17 cellular contexts compared by ENCODE assay signal in the genomic region with DNA sequence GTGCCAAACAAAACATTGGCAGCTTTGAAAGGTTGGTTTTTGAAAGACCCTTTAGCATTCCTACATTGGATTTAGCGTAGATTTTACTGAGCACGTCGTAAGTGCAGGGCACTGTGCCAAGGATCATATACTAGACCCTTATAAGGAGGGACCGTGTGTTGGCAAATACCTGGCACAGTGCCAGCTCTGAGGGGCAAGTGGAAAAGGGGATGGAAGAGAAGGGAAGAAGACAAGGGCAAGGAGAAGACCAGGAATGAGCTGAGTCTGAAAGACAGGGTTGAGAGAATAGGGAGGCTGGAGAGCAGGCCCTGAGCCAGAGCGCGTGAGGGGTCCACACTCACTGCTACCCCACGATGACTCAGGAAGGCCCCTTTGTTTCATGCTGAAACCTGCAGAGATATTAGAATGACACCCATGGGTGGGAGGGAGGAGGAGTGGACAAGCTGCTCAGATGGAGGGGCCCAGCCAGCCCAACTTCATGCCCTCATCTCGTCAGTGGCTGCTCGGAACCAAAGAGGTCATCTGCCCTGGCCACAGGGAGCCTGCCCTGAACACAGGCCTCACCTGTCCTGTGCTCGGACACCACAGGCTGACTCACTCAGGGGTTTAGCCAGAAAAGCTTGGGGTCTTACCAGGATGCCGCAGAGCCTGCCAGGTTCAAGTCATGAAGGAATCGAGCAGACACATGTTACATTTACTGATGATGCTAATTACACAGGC. TPM values are rescaled to one million over a fixed set of nuclear protein-coding genes. Genes with fewer than 3 reads are reported as not detected.
DNase-seq lines count a peak whose midpoint lies in the region; ATAC-seq, FAIRE-seq and TF ChIP-seq lines count a peak whose summit lies in the region.
"Had no signal": no experiment of that assay in that cellular context is flagged by ENCODE, and none has a peak within 500 bp of the region (broad histone marks: within the 10 kb centered on the region; RNA-seq: fewer than 3 reads in every experiment).

No MANE protein-coding gene starts in this region.

- DNase-seq in CD4-positive, alpha-beta T cell: no peak
- DNase-seq in CD8-positive, alpha-beta memory T cell: no peak
- DNase-seq in HepG2 (ENCODE audit: low spot score) (no peak), G401 (ENCODE audit: low spot score) (no peak), lower lobe of right lung (no peak), spleen (no peak)
- DNase-seq: adrenal gland; NCI-H1417 treated with DMSO at 0.1 percent for 48 hours; OCI-M1; stimulated activated CD4-positive, alpha-beta T cell treated with anti-CD3 and anti-CD28 coated beads, Interleukin-12 subunit alpha, Interleukin-12 subunit beta, amount 100 ng/mL, for 4 hours had no signal

- no TSS peak for BruUV-seq in HepG2 (replicated peaks; lab: Mats Ljungman, UMichigan)

- no peak for TF ChIP-seq EP300 in HepG2 (IDR thresholded peaks at IDR 0.05; ENCODE audit: low read depth in 2 of 2, low read length in 2 of 2)
- no peak for TF ChIP-seq EP300 in HepG2 (CRISPR knock-in tag; IDR thresholded peaks at IDR 0.05; ENCODE audit: borderline replicate concordance)

- 87% methylated on average over 10 of the region's 12 CpGs for WGBS in HepG2 (ENCODE audit: low lambda C conversion rate)
- WGBS in spleen, 5 donors: 80 to 91% (median 86%) methylated on average over 12 of the region's 12 CpGs

- H4K20me1 ChIP-seq in HepG2 (ENCODE audit: insufficient read depth, low read length): no peaks in the 10 kb centered on the region; the same call in 1 of the 2 replicates

- peaks cover 22% of the 10 kb centered on the region for H3K36me3 ChIP-seq in CD8-positive, alpha-beta memory T cell (ENCODE audit: insufficient read depth, low read length)
- peaks cover 2 to 6% of the 10 kb centered on the region in 2 experiments; a peak in 2 of 5 replicates for H3K36me3 ChIP-seq in HepG2 (replicated peaks in 1 of 2; ENCODE audit: control insufficient read depth in 1 of 2, insufficient read depth in 2 of 2, low read length in 2 of 2)
- H3K36me3 ChIP-seq in lower lobe of right lung: peaks cover 40% of the 10 kb centered on the region
- peaks cover 0 to 68% (median 42%) of the 10 kb centered on the region in 6 donors for H3K36me3 ChIP-seq in spleen

- TF ChIP-seq POLR2A in HepG2 (IDR thresholded peaks at IDR 0.05; ENCODE audit: insufficient read depth in 1 of 2, low read depth in 2 of 2, low read length in 2 of 2) (no peak), spleen (IDR thresholded peaks at IDR 0.05) (no peak)

- POLR2A ChIA-PET in CD4-positive, alpha-beta T cell (lab: Charles Lee): interaction anchor here (1.1 kb wide), 1 partner anchor 25 kb away, joined by 4 read pairs; a partner anchor contains a TSS
- POLR2A ChIA-PET in CD8-positive, alpha-beta memory T cell (lab: Charles Lee): interaction anchor here (1.4 kb wide), 1 partner anchor 19 kb away, joined by 4 read pairs; no protein-coding TSS in a partner anchor
- POLR2A ChIA-PET in HepG2 (lab: Yijun Ruan, JAX): no interaction called here

- H3K9me3 ChIP-seq in CD4-positive, alpha-beta T cell (ENCODE audit: control insufficient read depth, low read length): no peaks in the 10 kb centered on the region
- H3K9me3 ChIP-seq in CD8-positive, alpha-beta memory T cell (ENCODE audit: low read length): no peaks in the 10 kb centered on the region
- H3K9me3 ChIP-seq in HepG2 (ENCODE audit: low read length) (no peaks in the 10 kb centered on the region), lower lobe of right lung (no peaks in the 10 kb centered on the region), spleen (no peaks in the 10 kb centered on the region)
- H3K9me3 ChIP-seq: adrenal gland, heart left ventricle, mucosa of descending colon, prostate gland had no signal

- no peak for ATAC-seq in CD4-positive, alpha-beta T cell (ENCODE audit: poor library complexity)
- ATAC-seq in activated T-helper 17 cell treated with anti-CD3 and anti-CD28 coated beads, Interleukin-2, amount 50 U/mL, for 72 hours (replicated peaks): no peak
- no peak for ATAC-seq in HepG2
- ATAC-seq in lower lobe of right lung: no peak

- CTCF ChIA-PET in CD4-positive, alpha-beta T cell (lab: Charles Lee): no interaction called here
- CTCF ChIA-PET in CD8-positive, alpha-beta memory T cell (lab: Charles Lee): interaction anchor here (0.8 kb wide), 2 partner anchors 26 to 102 kb away, joined by 3 read pairs; no protein-coding TSS in a partner anchor
- CTCF ChIA-PET in HepG2 (lab: Yijun Ruan, JAX; ENCODE audit: low intra/inter-chr PET ratio, low total read pairs): no interaction called here

- in situ Hi-C loops in HepG2 (cut with HindIII; ENCODE audit: extremely low pct_ligation_motif_present, low pct_unique_long_range_greater_than_20kb) (no loop called here), G401 (cut with HindIII; ENCODE audit: low sequenced_read_pairs) (no loop called here)

- TF ChIP-seq RAD21 in HepG2 (CRISPR knock-in tag; IDR thresholded peaks at IDR 0.05): no peak

- no peaks in the 10 kb centered on the region for H3K27me3 Mint-ChIP-seq in CD4-positive, alpha-beta T cell
- peaks cover 0 to 2% of the 10 kb centered on the region in 2 donors for H3K27me3 Mint-ChIP-seq in CD8-positive, alpha-beta memory T cell
- H3K27me3 Mint-ChIP-seq in activated T-helper 17 cell treated with anti-CD3 and anti-CD28 coated beads, Interleukin-2, amount 50 U/mL, for 72 hours: no peaks in the 10 kb centered on the region

- H3K36me3 Mint-ChIP-seq in CD4-positive, alpha-beta T cell (ENCODE audit: low read depth): peaks cover 32% of the 10 kb centered on the region
- peaks cover 0 to 70% (median 8%) of the 10 kb centered on the region in 3 donors for H3K36me3 Mint-ChIP-seq in CD8-positive, alpha-beta memory T cell
- H3K36me3 Mint-ChIP-seq in activated T-helper 17 cell treated with anti-CD3 and anti-CD28 coated beads, Interleukin-2, amount 50 U/mL, for 72 hours (ENCODE audit: low read depth): peaks cover 77% of the 10 kb centered on the region

- H3K79me2 ChIP-seq in HepG2 (ENCODE audit: insufficient read depth, low read length): no peaks in the 10 kb centered on the region

- H3K27me3 ChIP-seq in CD4-positive, alpha-beta T cell (ENCODE audit: control insufficient read depth, insufficient read depth, low read length): no peaks in the 10 kb centered on the region
- no peaks in the 10 kb centered on the region for H3K27me3 ChIP-seq in CD8-positive, alpha-beta memory T cell (ENCODE audit: insufficient read depth, low read length, poor library complexity, severe bottlenecking)
- H3K27me3 ChIP-seq in HepG2 (ENCODE audit: control insufficient read depth in 1 of 2, insufficient read depth in 2 of 2, low read length in 2 of 2) (no peaks in the 10 kb centered on the region), lower lobe of right lung (ENCODE audit: low read depth) (no peaks in the 10 kb centered on the region), spleen (replicated peaks in 1 of 7) (no peaks in the 10 kb centered on the region)
- H3K27me3 ChIP-seq: adrenal gland, heart left ventricle had no signal

- no peak overlapping the region for H3K4me3 ChIP-seq in CD8-positive, alpha-beta memory T cell (ENCODE audit: low read length)
- no peak overlapping the region for H3K4me3 ChIP-seq in HepG2 (replicated peaks in 1 of 3; ENCODE audit: insufficient read depth in 1 of 3, low read depth in 2 of 3, low read length in 3 of 3)
- H3K4me3 ChIP-seq in lower lobe of right lung: no peak overlapping the region
- H3K4me3 ChIP-seq in spleen: no peak overlapping the region
- H3K4me3 ChIP-seq: adrenal gland, heart left ventricle, mucosa of descending colon, prostate gland had no signal

- peak overlapping the region; percentile 2 for H3K27ac ChIP-seq in CD4-positive, alpha-beta T cell (ENCODE audit: low read depth, low read length)
- H3K27ac ChIP-seq in CD8-positive, alpha-beta memory T cell (ENCODE audit: low read depth, low read length): no peak overlapping the region
- H3K27ac ChIP-seq in HepG2 (ENCODE audit: extremely low read length, insufficient read depth, low read length): no peak overlapping the region
- H3K27ac ChIP-seq in lower lobe of right lung: no peak overlapping the region
- no peak overlapping the region for H3K27ac ChIP-seq in spleen
- H3K27ac ChIP-seq: adrenal gland, C4-2B, heart left ventricle, KMS-11, prostate gland, VCaP had no signal

- H3K9me3 Mint-ChIP-seq in CD4-positive, alpha-beta T cell: no peaks in the 10 kb centered on the region
- no peaks in the 10 kb centered on the region for H3K9me3 Mint-ChIP-seq in CD8-positive, alpha-beta memory T cell
- H3K9me3 Mint-ChIP-seq in activated T-helper 17 cell treated with anti-CD3 and anti-CD28 coated beads, Interleukin-2, amount 50 U/mL, for 72 hours: no peaks in the 10 kb centered on the region

- FAIRE-seq in HepG2 (lab: Jason Lieb, UNC): no peak

- no peak overlapping the region for H3K9ac ChIP-seq in HepG2 (ENCODE audit: insufficient read depth, low read depth, low read length)
- H3K9ac ChIP-seq: KMS-11 had no signal

- H3K4me2 ChIP-seq in HepG2 (ENCODE audit: low read depth, low read length): no peak overlapping the region
- H3K4me2 ChIP-seq: KMS-11 had no signal

- no peak overlapping the region for H2AFZ ChIP-seq in HepG2 (ENCODE audit: low read length)

- no peak overlapping the region for H3K4me3 Mint-ChIP-seq in CD4-positive, alpha-beta T cell
- H3K4me3 Mint-ChIP-seq in CD8-positive, alpha-beta memory T cell: no peak overlapping the region
- H3K4me3 Mint-ChIP-seq in activated T-helper 17 cell treated with anti-CD3 and anti-CD28 coated beads, Interleukin-2, amount 50 U/mL, for 72 hours: no peak overlapping the region

- no peak for TF ChIP-seq CTCF in CD4-positive, alpha-beta T cell (IDR thresholded peaks at IDR 0.05)
- TF ChIP-seq CTCF in HepG2 (CRISPR knock-in tag; IDR thresholded peaks at IDR 0.05) (no peak), lower lobe of right lung (IDR thresholded peaks at IDR 0.05) (no peak), spleen (IDR thresholded peaks at IDR 0.05 in 8 of 11, conservative IDR thresholded peaks at IDR 0.05 in 3 of 11) (no peak)

- H3K4me1 Mint-ChIP-seq in CD4-positive, alpha-beta T cell (ENCODE audit: low read depth): peaks cover 12% of the 10 kb centered on the region
- H3K4me1 Mint-ChIP-seq in CD8-positive, alpha-beta memory T cell: peaks cover 13 to 35% (median 19%) of the 10 kb centered on the region in 3 donors
- H3K4me1 Mint-ChIP-seq in activated T-helper 17 cell treated with anti-CD3 and anti-CD28 coated beads, Interleukin-2, amount 50 U/mL, for 72 hours: peaks cover 14% of the 10 kb centered on the region

- peak overlapping the region; percentile 13 for H3K27ac Mint-ChIP-seq in CD4-positive, alpha-beta T cell
- peak overlapping the region in 6 of 8 donors; percentile 43 to 88 (median 80) for H3K27ac Mint-ChIP-seq in CD8-positive, alpha-beta memory T cell
- H3K27ac Mint-ChIP-seq in activated T-helper 17 cell treated with anti-CD3 and anti-CD28 coated beads, Interleukin-2, amount 50 U/mL, for 72 hours: peak overlapping the region; percentile 61

- H3K4me1 ChIP-seq in CD8-positive, alpha-beta memory T cell (ENCODE audit: insufficient read depth, low read length): peaks cover 10% of the 10 kb centered on the region
- H3K4me1 ChIP-seq in HepG2 (ENCODE audit: insufficient read depth, low read length) (peaks cover 28% of the 10 kb centered on the region), lower lobe of right lung (peaks cover 14% of the 10 kb centered on the region), spleen (peaks cover 9 to 17% (median 15%) of the 10 kb centered on the region in 6 donors)

- intact Hi-C loops in CD4-positive, alpha-beta T cell (cut with DNase I, micrococcal nuclease): no loop called here
- intact Hi-C loops in HepG2 (cut with micrococcal nuclease; ENCODE audit: unreplicated experiment): no loop called here
- intact Hi-C loops in lower lobe of right lung (cut with DNase I): no loop called here
- intact Hi-C loops in spleen (cut with DNase I; ENCODE audit: low total_unique reads): no loop called here

RNA-seq across cellular contexts. Expression of a gene that starts 25.0 kb away (rescaled TPM):
- 10 to 100 TPM; 49.7 to 53.8 TPM for total RNA-seq in CD4-positive, alpha-beta T cell
- 10 to 100 TPM; 66.8 to 77.8 TPM for total RNA-seq in CD8-positive, alpha-beta memory T cell
- 26.9 TPM for polyA plus RNA-seq in CD8-positive, alpha-beta memory T cell
- total RNA-seq in activated T-helper 17 cell treated with anti-CD3 and anti-CD28 coated beads, Interleukin-2, amount 50 U/mL, for 72 hours: 10 to 100 TPM; 43.8 to 76.4 TPM
- 25.9 and 29.1 TPM in 2 replicates for total RNA-seq in HepG2 (2016; rRNA removed; fragmentation: Illumina TruSeq; extraction: Trizol)
- 3.9 and 4.0 TPM in 2 replicates for total RNA-seq in HepG2 (2016; cell fraction: cytosol; rRNA removed; fragmentation: Illumina TruSeq; extraction: Trizol; ENCODE audit: low read depth)
- total RNA-seq in HepG2 (2016; cell fraction: insoluble cytoplasmic fraction; rRNA removed; fragmentation: Illumina TruSeq; extraction: Trizol): 24.8 and 29.3 TPM in 2 replicates
- total RNA-seq in HepG2 (2016; cell fraction: membrane; rRNA removed; fragmentation: Illumina TruSeq; extraction: Trizol): 13.9 and 14.1 TPM in 2 replicates
- 11.8 and 14.0 TPM in 2 replicates for total RNA-seq in HepG2 (2016; cell fraction: nucleus; rRNA removed; fragmentation: Illumina TruSeq; extraction: Trizol)
- 25.2 and 32.2 TPM in 2 replicates for polyA plus RNA-seq in HepG2 (2011; rRNA removed)
- polyA plus RNA-seq in HepG2 (2011; cell fraction: cytosol; rRNA removed): 23.4 and 25.8 TPM in 2 replicates
- polyA plus RNA-seq in HepG2 (2011; cell fraction: nucleus; rRNA removed): 23.2 and 27.6 TPM in 2 replicates
- 24.8 and 25.8 TPM in 2 replicates for polyA plus RNA-seq in HepG2 (2012)
- 4.8 and 4.9 TPM in 2 replicates for polyA plus RNA-seq in HepG2 (2016; cell fraction: cytosol; fragmentation: Illumina TruSeq; extraction: Trizol; ENCODE audit: low read depth)
- 33.1 and 35.6 TPM in 2 replicates for polyA plus RNA-seq in HepG2 (2016; cell fraction: insoluble cytoplasmic fraction; fragmentation: Illumina TruSeq; extraction: Trizol; ENCODE audit: low read depth)
- 10.1 and 11.5 TPM in 2 replicates for polyA plus RNA-seq in HepG2 (2016; cell fraction: membrane; fragmentation: Illumina TruSeq; extraction: Trizol; ENCODE audit: low read depth)
- 32.5 and 34.1 TPM in 2 replicates for polyA plus RNA-seq in HepG2 (2016; cell fraction: nucleus; fragmentation: Illumina TruSeq; extraction: Trizol; ENCODE audit: insufficient read depth, low read depth)
- polyA minus RNA-seq in HepG2 (2011; rRNA and poly(A)+ RNA removed; ENCODE audit: low replicate concordance): 49.8 and 64.9 TPM in 2 replicates
- polyA minus RNA-seq in HepG2 (2011; cell fraction: cytosol; rRNA and poly(A)+ RNA removed): 17.8 and 21.5 TPM in 2 replicates
- polyA minus RNA-seq in HepG2 (2011; cell fraction: nucleus; rRNA and poly(A)+ RNA removed): 8.6 and 10.9 TPM in 2 replicates
- 50.1 and 52.7 TPM in 2 replicates for total RNA-seq in G401 (2014; rRNA removed; shearing (Covaris generic))
- 48.2 TPM for total RNA-seq in lower lobe of right lung
- 10 to 100 TPM; 25.7 to 69.8 (median 58.4) TPM for total RNA-seq in spleen
- 10 to 100 TPM; 14.8 to 40.1 (median 16.9) TPM for polyA plus RNA-seq in spleen

Comparison
In these comparisons a context has a peak if more than half of its experiments do, and no peak if none do; other contexts are left out.
1. H3K27ac Mint-ChIP-seq: peak in every context shown above with its lines; median percentile 80 in CD8-positive, alpha-beta memory T cell; 61 in activated T-helper 17 cell treated with anti-CD3 and anti-CD28 coated beads, Interleukin-2, amount 50 U/mL, for 72 hours; 13 in CD4-positive, alpha-beta T cell.